In genomic region chr1:8390707-8391106, GRCh38 we compare ENCODE assay signal across 1 cellular context.
TF ChIP-seq lines count a peak whose summit lies in the region.

No MANE protein-coding gene starts in this region.

TF ChIP-seq in K562, 482 proteins besides CTCF, POLR2A, EP300 and RAD21 (continued from another document):
- TF ChIP-seq ZEB2 (IDR thresholded peaks at IDR 0.05) (0 out of 2 replicates have a peak, but pooled peaks have one; percentile 31), SMAD1 (IDR thresholded peaks at IDR 0.05; ENCODE audit: low read depth, low read length, partially characterized antibody) (no peak), ZNF239 (CRISPR knock-in tag; IDR thresholded peaks at IDR 0.05) (no peak), HLTF (IDR thresholded peaks at IDR 0.05) (no peak), JUNB (CRISPR knock-in tag; conservative IDR thresholded peaks at IDR 0.05) (no peak), ASH1L (IDR thresholded peaks at IDR 0.05; ENCODE audit: borderline replicate concordance, low read depth, partially characterized antibody) (no peak), MLX (CRISPR knock-in tag; conservative IDR thresholded peaks at IDR 0.05) (no peak), CXXC5 (CRISPR knock-in tag; IDR thresholded peaks at IDR 0.05) (no peak), NFIC (IDR thresholded peaks at IDR 0.05) (peak; percentile 64), FOXK2 (conservative IDR thresholded peaks at IDR 0.05 in 1 of 2, IDR thresholded peaks at IDR 0.05 in 1 of 2; ENCODE audit: low read depth in 2 of 2) (0 out of 4 replicates have a peak, but pooled peaks of 1 of the 2 experiments have one; percentile 19), ELF1 (tag; IDR thresholded peaks at IDR 0.05) (no peak), KDM5B (IDR thresholded peaks at IDR 0.05; ENCODE audit: insufficient replicate concordance, low read depth, low read length) (no peak), RHOXF2B (CRISPR knock-in tag; conservative IDR thresholded peaks at IDR 0.05) (no peak), ZNF639 (CRISPR knock-in tag; conservative IDR thresholded peaks at IDR 0.05 in 1 of 2, IDR thresholded peaks at IDR 0.05 in 1 of 2) (no peak)
